In the genomic region with DNA sequence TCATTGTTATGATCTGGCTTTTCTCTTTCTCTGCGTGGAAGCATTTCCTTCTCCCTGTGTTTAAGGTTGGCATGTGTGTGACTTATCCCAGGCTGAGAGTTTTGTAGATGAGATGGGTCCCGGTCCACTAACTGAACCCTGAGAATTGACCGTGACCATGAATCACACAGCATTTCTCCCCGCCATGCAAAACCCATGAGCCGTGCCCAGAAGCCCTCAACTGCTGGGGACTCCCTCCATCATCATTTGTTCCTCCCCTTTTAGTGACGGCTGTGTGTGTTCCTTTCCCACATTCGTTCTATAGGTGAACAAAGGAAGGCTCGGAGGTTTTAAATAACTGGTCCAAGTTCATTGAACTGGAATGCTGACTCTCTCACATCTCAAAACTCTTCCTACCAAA, we compare ENCODE assay signal across 17 cellular contexts. TPM values are rescaled to one million over a fixed set of nuclear protein-coding genes. Genes with fewer than 3 reads are reported as not detected.
DNase-seq lines count a peak whose midpoint lies in the region; ATAC-seq, FAIRE-seq and TF ChIP-seq lines count a peak whose summit lies in the region.
"Had no signal": no experiment of that assay in that cellular context is flagged by ENCODE, and none has a peak within 500 bp of the region (broad histone marks: within the 10 kb centered on the region; RNA-seq: fewer than 3 reads in every experiment).

No MANE protein-coding gene starts in this region.

- H3K4me3 ChIP-seq in A549: no peak overlapping the region
- H3K4me3 ChIP-seq in breast epithelium: no peak overlapping the region
- H3K4me3 ChIP-seq in left lung: no peak overlapping the region
- H3K4me3 ChIP-seq in smooth muscle cell: no peak overlapping the region
- H3K4me3 ChIP-seq: left ventricle myocardium inferior had no signal

- H2AFZ ChIP-seq in smooth muscle cell (ENCODE audit: low read depth): no peak overlapping the region

- peak overlapping the region; percentile 24 to 46; a peak in 1 of 6 replicates for H3K27ac ChIP-seq in A549
- H3K27ac ChIP-seq in breast epithelium: peak overlapping the region; percentile 4 to 26
- peak overlapping the region; percentile 69 to 81 for H3K27ac ChIP-seq in left lung
- H3K27ac ChIP-seq in smooth muscle cell (ENCODE audit: low read depth): peak overlapping the region; percentile 58
- H3K27ac ChIP-seq: left ventricle myocardium inferior had no signal

- peaks cover 9% of the 10 kb centered on the region for H4K20me1 ChIP-seq in smooth muscle cell (ENCODE audit: low read depth)

- TF ChIP-seq POLR2A in A549 (IDR thresholded peaks at IDR 0.05; ENCODE audit: low read length): no peak
- TF ChIP-seq POLR2A in breast epithelium (IDR thresholded peaks at IDR 0.05): no peak

- intact Hi-C loops in breast epithelium (cut with DNase I; ENCODE audit: low total_unique reads) (no loop called here), left lung (cut with DNase I) (no loop called here)

- H3K27me3 ChIP-seq in breast epithelium: no peaks in the 10 kb centered on the region
- no peaks in the 10 kb centered on the region for H3K27me3 ChIP-seq in left lung
- H3K27me3 ChIP-seq in smooth muscle cell (ENCODE audit: low read depth): no peaks in the 10 kb centered on the region

- 93% methylated on average over 8 of the region's 8 CpGs for WGBS in A549 (ENCODE audit: missing lambda C conversion rate)
- WGBS in smooth muscle cell (ENCODE audit: low lambda C conversion rate): 85% methylated on average over 8 of the region's 8 CpGs

- no peak for TF ChIP-seq RAD21 in A549 (conservative IDR thresholded peaks at IDR 0.05 in 1 of 2, IDR thresholded peaks at IDR 0.05 in 1 of 2)

- H3K9me3 ChIP-seq in A549: peaks cover 7% of the 10 kb centered on the region; the same call in 1 of the 3 replicates
- no peaks in the 10 kb centered on the region for H3K9me3 ChIP-seq in breast epithelium
- no peaks in the 10 kb centered on the region for H3K9me3 ChIP-seq in left lung
- H3K9me3 ChIP-seq in smooth muscle cell (replicated peaks; ENCODE audit: low read depth): no peaks in the 10 kb centered on the region
- H3K9me3 ChIP-seq: left ventricle myocardium inferior had no signal

- H3K36me3 ChIP-seq in breast epithelium (no peaks in the 10 kb centered on the region), left lung (peaks cover 0 to 22% of the 10 kb centered on the region in 2 donors), smooth muscle cell (ENCODE audit: low read depth) (peaks cover 3% of the 10 kb centered on the region)
- H3K36me3 ChIP-seq: left ventricle myocardium inferior had no signal

- H3K9ac ChIP-seq in smooth muscle cell (ENCODE audit: low read depth): no peak overlapping the region

- H3F3A ChIP-seq in smooth muscle cell (ENCODE audit: low read depth): peaks cover 6% of the 10 kb centered on the region

- TF ChIP-seq CTCF in A549 (IDR thresholded peaks at IDR 0.05): no peak
- TF ChIP-seq CTCF in breast epithelium (IDR thresholded peaks at IDR 0.05): no peak
- TF ChIP-seq CTCF in left lung (IDR thresholded peaks at IDR 0.05): no peak
- TF ChIP-seq CTCF in smooth muscle cell (IDR thresholded peaks at IDR 0.05; ENCODE audit: borderline replicate concordance, insufficient read depth, poor library complexity, severe bottlenecking): no peak

- H3K4me2 ChIP-seq in A549 (no peak overlapping the region), smooth muscle cell (no peak overlapping the region)

- peaks cover 12% of the 10 kb centered on the region; the same call in 2 of the 3 replicates for H3K4me1 ChIP-seq in A549
- H3K4me1 ChIP-seq in breast epithelium: no peaks in the 10 kb centered on the region
- peaks cover 11 to 60% of the 10 kb centered on the region in 2 donors for H3K4me1 ChIP-seq in left lung
- H3K4me1 ChIP-seq in smooth muscle cell (ENCODE audit: low read depth): no peaks in the 10 kb centered on the region

- no peak for ATAC-seq in A549
- ATAC-seq in left lung: peak; percentile 12
- no peak for ATAC-seq in HG03175 (IDR thresholded peaks at IDR 0.05; ENCODE audit: unreplicated experiment)

- peaks cover 29% of the 10 kb centered on the region for H3K79me2 ChIP-seq in smooth muscle cell (ENCODE audit: low read depth)

- CTCF ChIA-PET in A549 (lab: Yijun Ruan, JAX): no interaction called here

- POLR2A ChIA-PET in A549 (lab: Yijun Ruan, JAX): no interaction called here

- FAIRE-seq in A549 (lab: Jason Lieb, UNC): no peak
- FAIRE-seq: A204.1, bronchial epithelial cell had no signal

- TF ChIP-seq EP300 in A549 (IDR thresholded peaks at IDR 0.05): no peak

- DNase-seq in A549 (ENCODE audit: low read depth in 1 of 2, low spot score in 1 of 2): no peak
- DNase-seq in breast epithelium (ENCODE audit: low spot score in 2 of 2): no peak
- DNase-seq in left lung: no peak
- DNase-seq in smooth muscle cell (lab: John Stamatoyannopoulos, UW; ENCODE audit: unreplicated experiment): no peak
- no peak for DNase-seq in NCI-H446 treated with DMSO at 0.1 percent for 48 hours (lab: John Stamatoyannopoulos, UW)
- no peak for DNase-seq in activated CD8-positive, alpha-beta memory T cell treated with anti-CD3 and anti-CD28 coated beads for 24 hours
- DNase-seq in activated CD8-positive, alpha-beta memory T cell treated with anti-CD3 and anti-CD28 coated beads, Interleukin-2, amount 50 U/mL, for 48 hours: no peak
- DNase-seq: activated CD4-positive, alpha-beta memory T cell treated with anti-CD3 and anti-CD28 coated beads for 36 hours; activated effector memory CD4-positive, alpha-beta T cell treated with Interleukin-2 at 50 U/mL for 16 hours; left ventricle myocardium inferior; nucleus accumbens; SIG-M5; T1000 had no signal

TF ChIP-seq in A549, 52 proteins besides CTCF, POLR2A, EP300 and RAD21:
- TF ChIP-seq RFX5 (IDR thresholded peaks at IDR 0.05) (no peak), JUNB (IDR thresholded peaks at IDR 0.05) (no peak), ZSCAN20 (CRISPR knock-in tag; IDR thresholded peaks at IDR 0.05) (no peak), PHF8 (IDR thresholded peaks at IDR 0.05; ENCODE audit: borderline replicate concordance, low read depth) (no peak), HDAC2 (IDR thresholded peaks at IDR 0.05) (no peak), ZC3H11A (IDR thresholded peaks at IDR 0.05) (no peak), HOXB5 (CRISPR knock-in tag; IDR thresholded peaks at IDR 0.05) (no peak), MAZ (IDR thresholded peaks at IDR 0.05; ENCODE audit: borderline replicate concordance, low read depth, low read length) (no peak)
- TF ChIP-seq, protein P1, sequence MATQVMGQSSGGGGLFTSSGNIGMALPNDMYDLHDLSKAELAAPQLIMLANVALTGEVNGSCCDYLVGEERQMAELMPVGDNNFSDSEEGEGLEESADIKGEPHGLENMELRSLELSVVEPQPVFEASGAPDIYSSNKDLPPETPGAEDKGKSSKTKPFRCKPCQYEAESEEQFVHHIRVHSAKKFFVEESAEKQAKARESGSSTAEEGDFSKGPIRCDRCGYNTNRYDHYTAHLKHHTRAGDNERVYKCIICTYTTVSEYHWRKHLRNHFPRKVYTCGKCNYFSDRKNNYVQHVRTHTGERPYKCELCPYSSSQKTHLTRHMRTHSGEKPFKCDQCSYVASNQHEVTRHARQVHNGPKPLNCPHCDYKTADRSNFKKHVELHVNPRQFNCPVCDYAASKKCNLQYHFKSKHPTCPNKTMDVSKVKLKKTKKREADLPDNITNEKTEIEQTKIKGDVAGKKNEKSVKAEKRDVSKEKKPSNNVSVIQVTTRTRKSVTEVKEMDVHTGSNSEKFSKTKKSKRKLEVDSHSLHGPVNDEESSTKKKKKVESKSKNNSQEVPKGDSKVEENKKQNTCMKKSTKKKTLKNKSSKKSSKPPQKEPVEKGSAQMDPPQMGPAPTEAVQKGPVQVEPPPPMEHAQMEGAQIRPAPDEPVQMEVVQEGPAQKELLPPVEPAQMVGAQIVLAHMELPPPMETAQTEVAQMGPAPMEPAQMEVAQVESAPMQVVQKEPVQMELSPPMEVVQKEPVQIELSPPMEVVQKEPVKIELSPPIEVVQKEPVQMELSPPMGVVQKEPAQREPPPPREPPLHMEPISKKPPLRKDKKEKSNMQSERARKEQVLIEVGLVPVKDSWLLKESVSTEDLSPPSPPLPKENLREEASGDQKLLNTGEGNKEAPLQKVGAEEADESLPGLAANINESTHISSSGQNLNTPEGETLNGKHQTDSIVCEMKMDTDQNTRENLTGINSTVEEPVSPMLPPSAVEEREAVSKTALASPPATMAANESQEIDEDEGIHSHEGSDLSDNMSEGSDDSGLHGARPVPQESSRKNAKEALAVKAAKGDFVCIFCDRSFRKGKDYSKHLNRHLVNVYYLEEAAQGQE (IDR thresholded peaks at IDR 0.05): no peak
- TF ChIP-seq, protein P2, sequence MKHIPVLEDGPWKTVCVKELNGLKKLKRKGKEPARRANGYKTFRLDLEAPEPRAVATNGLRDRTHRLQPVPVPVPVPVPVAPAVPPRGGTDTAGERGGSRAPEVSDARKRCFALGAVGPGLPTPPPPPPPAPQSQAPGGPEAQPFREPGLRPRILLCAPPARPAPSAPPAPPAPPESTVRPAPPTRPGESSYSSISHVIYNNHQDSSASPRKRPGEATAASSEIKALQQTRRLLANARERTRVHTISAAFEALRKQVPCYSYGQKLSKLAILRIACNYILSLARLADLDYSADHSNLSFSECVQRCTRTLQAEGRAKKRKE (CRISPR knock-in tag; IDR thresholded peaks at IDR 0.05; ENCODE audit: low read depth): no peak
TF ChIP-seq in A549: peak in this region for 0.

RNA-seq across cellular contexts. Expression of a gene that starts 30.1 kb away (rescaled TPM):
- polyA plus RNA-seq in A549 (2011; rRNA removed) (0.16 TPM in 1 of 2 replicates, not detected in the other), A549 (2017; fragmentation: RNase III; extraction: RNeasy Plus Mini Kit Qiagen cat#74134 plus additional on column Dnase treatment) (0.06 to 0.12 TPM in 2 of 3 replicates, not detected in the other), smooth muscle cell (1.1 TPM in 1 of 2 replicates, not detected in the other)
- polyA plus RNA-seq in A549 (2012; cell fraction: cytosol; rRNA removed): 0.05 and 0.09 TPM in 2 replicates
- polyA plus RNA-seq in A549 (2012; cell fraction: nucleus; rRNA removed): 0.12 TPM in 1 of 2 replicates, not detected in the other
- polyA minus RNA-seq in A549 (2011; rRNA and poly(A)+ RNA removed): 0.37 TPM in 1 of 2 replicates, not detected in the other
- total RNA-seq in breast epithelium (under 1 TPM in 1 of 3 donors, not detected in 2; 0.16 TPM), left lung (under 1 TPM; 0.09 to 0.18 TPM), smooth muscle cell (0.58 and 0.94 TPM in 2 replicates)
- total RNA-seq: activated CD4-positive, alpha-beta memory T cell treated with anti-CD3 and anti-CD28 coated beads for 36 hours; G401; left ventricle myocardium inferior had no signal

RNA-seq across cellular contexts. Expression of a gene that starts 58.1 kb away (rescaled TPM):
- polyA plus RNA-seq in A549 (2011; rRNA removed) (356 and 391 TPM in 2 replicates), A549 (2017; fragmentation: RNase III; extraction: RNeasy Plus Mini Kit Qiagen cat#74134 plus additional on column Dnase treatment) (158 to 166 TPM (median 161 TPM) in 3 replicates), smooth muscle cell (315 and 334 TPM in 2 replicates)
- 99.8 and 102 TPM in 2 replicates for polyA plus RNA-seq in A549 (2012; cell fraction: cytosol; rRNA removed)
- 37.3 and 47.0 TPM in 2 replicates for polyA plus RNA-seq in A549 (2012; cell fraction: nucleus; rRNA removed)
- polyA minus RNA-seq in A549 (2011; rRNA and poly(A)+ RNA removed): 72.5 and 89.1 TPM in 2 replicates
- total RNA-seq in breast epithelium (100 to 1,000 TPM; 235 to 263 (median 260) TPM), left lung (100 to 1,000 TPM; 197 to 214 TPM), smooth muscle cell (350 and 386 TPM in 2 replicates)

Comparison
In these comparisons a context has a peak if more than half of its experiments do, and no peak if none do; other contexts are left out.
1. H3K27ac ChIP-seq: peak in every context shown above with its lines; median percentile 75 in left lung; 58 in smooth muscle cell; 35 in A549; 15 in breast epithelium.